ENCODE assay signal across 22 cellular contexts in genomic region chr1:35623832-35624231, GRCh38.
"Had no signal": no experiment of that assay in that cellular context is flagged by ENCODE, and none has a peak within 500 bp of the region (broad histone marks: within the 10 kb centered on the region; RNA-seq: fewer than 3 reads in every experiment).

No MANE protein-coding gene starts in this region.

- H3K27me3 Mint-ChIP-seq: T-cell had no signal

- DNase-seq: IMR-90, Karpas-422, KG1, MG63, NCI-H1092 treated with DMSO at 0.1 percent for 48 hours, NCI-H1436, NCI-H187, NCI-H2029, NCI-H2081 treated with DMSO at 0.1 percent for 48 hours, NCI-H226, NCI-H446, NCI-H510A, NCI-H524 treated with DMSO at 0.1 percent for 48 hours, NCI-H774, PC-3, SHP77, SK-N-SH, SW 1271, T-cell had no signal

- H3K9me3 Mint-ChIP-seq: T-cell had no signal

- H3K27me3 ChIP-seq: MG63 had no signal

- H3K9ac ChIP-seq: SK-N-SH had no signal

- H3K4me2 ChIP-seq: SK-N-SH had no signal

- H3K4me3 ChIP-seq: MG63 had no signal

- H3K9me3 ChIP-seq: MG63, SK-N-SH had no signal

- H3K4me3 Mint-ChIP-seq: T-cell had no signal

- H3K27ac Mint-ChIP-seq: T-cell had no signal

- ATAC-seq: HepG2, Panc1, PC-3, T-cell had no signal

- H3K27ac ChIP-seq: RWPE1 had no signal
